In the genomic region with DNA sequence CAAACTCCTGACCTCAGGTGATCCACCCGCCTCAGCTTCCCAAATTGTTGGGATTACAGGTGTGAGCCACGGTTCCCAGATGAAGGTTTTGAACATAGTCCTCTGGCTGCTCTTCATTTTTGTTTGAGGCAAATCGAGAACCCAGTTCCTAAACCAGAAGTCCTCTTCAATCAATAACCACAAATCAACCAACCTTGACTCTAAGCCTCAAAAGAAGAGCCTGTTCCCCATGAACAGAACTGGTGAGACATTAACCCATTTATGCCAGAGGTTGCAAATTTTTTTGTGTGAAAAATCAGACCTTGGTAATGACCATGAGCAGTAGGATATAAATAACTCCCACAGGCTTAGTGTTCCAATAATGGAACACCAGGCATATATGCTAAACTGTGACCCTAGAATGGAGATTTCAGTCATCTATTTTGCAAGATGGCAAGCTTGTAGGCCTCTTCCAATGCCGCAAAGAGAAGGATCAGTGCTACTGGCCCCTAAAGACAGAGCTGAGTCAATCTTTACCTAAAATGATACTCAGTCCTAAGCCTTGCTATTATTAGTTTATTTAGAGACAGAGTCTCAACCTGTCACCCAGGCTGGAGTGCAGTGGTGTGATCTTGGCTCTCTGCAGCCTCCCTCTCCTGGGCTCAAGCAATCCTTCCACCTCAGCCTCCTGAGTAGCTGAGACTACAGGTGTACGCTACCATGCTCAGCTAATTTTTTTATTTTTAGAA, we compare ENCODE assay signal across 21 cellular contexts. TPM values are rescaled to one million over a fixed set of nuclear protein-coding genes. Genes with fewer than 3 reads are reported as not detected.
DNase-seq lines count a peak whose midpoint lies in the region; ATAC-seq, FAIRE-seq and TF ChIP-seq lines count a peak whose summit lies in the region.
"Had no signal": no experiment of that assay in that cellular context is flagged by ENCODE, and none has a peak within 500 bp of the region (broad histone marks: within the 10 kb centered on the region; RNA-seq: fewer than 3 reads in every experiment).

No MANE protein-coding gene starts in this region.

- peaks cover 4% of the 10 kb centered on the region for H3K36me3 Mint-ChIP-seq in glutamatergic neuron (ENCODE audit: unreplicated experiment)

- DNase-seq in GM19239 (ENCODE audit: insufficient read length, low spot score) = peak; percentile 25
- DNase-seq in glutamatergic neuron = no peak
- no peak for DNase-seq in NCI-H774 (lab: John Stamatoyannopoulos, UW)
- no peak for DNase-seq in substantia nigra (lab: John Stamatoyannopoulos, UW)
- no peak for DNase-seq in glomerular visceral epithelial cell (ENCODE audit: extremely low spot score)
- DNase-seq: CD8-positive, alpha-beta T cell; DND-41; GF-D8; HCEC 1CT; KG1; NCI-H1048; NCI-H2227 treated with DMSO at 0.1 percent for 48 hours; NCI-H526; NK-92 treated with Interleukin-12 subunit alpha and Interleukin-12 subunit beta, amount 100 ng/mL, for 24 hours; OCI-M1; RPMI8226; SJCRH30 had no signal

- peak; percentile 26 for FAIRE-seq in GM19239 (lab: Jason Lieb, UNC)

- no peak for TF ChIP-seq CTCF in glutamatergic neuron (IDR thresholded peaks at IDR 0.05; ENCODE audit: partially characterized antibody, unreplicated experiment)

- no peak overlapping the region for H3K27ac Mint-ChIP-seq in glutamatergic neuron (ENCODE audit: unreplicated experiment)
- H3K27ac Mint-ChIP-seq: B cell; CD8-positive, alpha-beta T cell had no signal

- peak; percentile 56 for ATAC-seq in GM21619 (IDR thresholded peaks at IDR 0.05; ENCODE audit: unreplicated experiment)
- peak; percentile 58 for ATAC-seq in HG03139 (IDR thresholded peaks at IDR 0.05; ENCODE audit: unreplicated experiment)
- ATAC-seq: CD8-positive, alpha-beta T cell had no signal

- H3K27me3 Mint-ChIP-seq in glutamatergic neuron (ENCODE audit: unreplicated experiment) = peaks cover 3% of the 10 kb centered on the region

- H3K9me3 Mint-ChIP-seq in glutamatergic neuron (ENCODE audit: unreplicated experiment) = peaks cover 4% of the 10 kb centered on the region

- no peak overlapping the region for H3K27ac ChIP-seq in substantia nigra (ENCODE audit: low read depth, low read length, poor library complexity, severe bottlenecking)
- H3K27ac ChIP-seq: SJCRH30 had no signal

- H3K4me1 Mint-ChIP-seq in glutamatergic neuron (ENCODE audit: low read depth, unreplicated experiment) = peaks cover 4% of the 10 kb centered on the region
- H3K4me1 Mint-ChIP-seq: B cell had no signal

- no peak overlapping the region for H3K4me3 Mint-ChIP-seq in glutamatergic neuron (ENCODE audit: unreplicated experiment)
- H3K4me3 Mint-ChIP-seq: B cell; CD8-positive, alpha-beta T cell had no signal

RNA-seq across cellular contexts. Expression of a gene that starts 15.9 kb away (rescaled TPM):
- not detected for total RNA-seq in glutamatergic neuron (ENCODE audit: unreplicated experiment)
- total RNA-seq: B cell, M059J, SJCRH30 had no signal

RNA-seq across cellular contexts. Expression of a gene that starts 48.1 kb away (rescaled TPM):
- 23.1 TPM for total RNA-seq in glutamatergic neuron (ENCODE audit: unreplicated experiment)
